Comparison of ENCODE assay signal across 9 cellular contexts in the genomic region with DNA sequence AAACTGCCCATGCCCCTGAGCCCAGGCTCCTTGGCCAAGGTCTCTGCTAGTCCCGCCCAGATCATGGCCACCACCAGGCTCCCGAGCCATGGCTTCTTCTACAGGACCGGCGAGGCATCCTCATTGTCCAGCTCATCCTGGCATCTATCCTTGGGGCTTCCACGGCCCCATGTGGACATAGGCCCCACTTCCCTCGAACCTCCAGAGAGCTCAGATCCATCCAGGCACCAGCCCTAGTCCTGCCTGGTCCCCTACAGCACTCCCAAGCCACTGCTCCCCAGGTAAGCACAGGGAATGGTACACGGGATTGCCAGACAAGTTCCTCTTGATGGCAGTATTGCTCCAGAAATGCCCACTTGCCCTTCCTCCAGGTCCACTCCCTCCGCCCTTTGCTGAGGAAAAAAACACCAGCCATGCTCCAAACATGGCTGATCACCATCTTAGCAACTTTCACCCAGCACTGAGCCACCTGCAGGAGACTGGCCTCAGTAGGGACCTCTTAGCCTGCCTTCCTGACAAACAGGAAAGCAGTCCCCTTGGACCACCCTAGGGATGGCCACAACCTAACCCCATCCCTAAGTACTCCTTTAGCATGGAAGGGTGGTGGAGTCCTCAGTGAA.
A peak's percentile ranks its signal among the peaks of the same experiment; 100 is the strongest.
DNase-seq lines count a peak whose midpoint lies in the region; ATAC-seq and TF ChIP-seq lines count a peak whose summit lies in the region.
"Had no signal": no experiment of that assay in that cellular context is flagged by ENCODE, and none has a peak within 500 bp of the region (broad histone marks: within the 10 kb centered on the region; RNA-seq: fewer than 3 reads in every experiment).

No MANE protein-coding gene starts in this region.

- TF ChIP-seq EP300 in stomach (IDR thresholded peaks at IDR 0.05), result no peak

- peaks cover 13% of the 10 kb centered on the region for H3K27me3 Mint-ChIP-seq in endothelial cell (ENCODE audit: unreplicated experiment)
- H3K27me3 Mint-ChIP-seq in activated naive CD4-positive, alpha-beta T cell treated with anti-CD3 and anti-CD28 coated beads for 36 hours (ENCODE audit: low read depth), result no peaks in the 10 kb centered on the region

- ATAC-seq in HG03045 (IDR thresholded peaks at IDR 0.05; ENCODE audit: unreplicated experiment), result peak; percentile 74
- ATAC-seq: CD8-positive, alpha-beta T cell had no signal

- H3K9me3 Mint-ChIP-seq in endothelial cell (ENCODE audit: unreplicated experiment), result no peaks in the 10 kb centered on the region
- H3K9me3 Mint-ChIP-seq in activated naive CD4-positive, alpha-beta T cell treated with anti-CD3 and anti-CD28 coated beads for 36 hours, result no peaks in the 10 kb centered on the region
- H3K9me3 Mint-ChIP-seq: CD8-positive, alpha-beta T cell had no signal

- peaks cover 0 to 22% (median 7%) of the 10 kb centered on the region in 4 donors for H3K9me3 ChIP-seq in stomach

- TF ChIP-seq POLR2A in stomach (IDR thresholded peaks at IDR 0.05), result no peak

- no peaks in the 10 kb centered on the region for H3K36me3 ChIP-seq in stomach

- 62 to 94% (median 79%) methylated on average over 2 to 8 of the region's 8 CpGs for WGBS in stomach, 5 donors

- no peaks in the 10 kb centered on the region for H3K36me3 Mint-ChIP-seq in endothelial cell (ENCODE audit: low read depth, unreplicated experiment)
- H3K36me3 Mint-ChIP-seq in activated naive CD4-positive, alpha-beta T cell treated with anti-CD3 and anti-CD28 coated beads for 36 hours (ENCODE audit: low read depth), result no peaks in the 10 kb centered on the region
- H3K36me3 Mint-ChIP-seq: CD8-positive, alpha-beta T cell had no signal

- H3K27ac ChIP-seq in stomach, result no peak overlapping the region

- intact Hi-C loops in stomach (cut with DNase I; ENCODE audit: low total_unique reads), result no loop called here
- intact Hi-C loops in activated naive CD4-positive, alpha-beta T cell treated with anti-CD3 and anti-CD28 coated beads for 36 hours (cut with micrococcal nuclease), result no loop called here

- H3K4me3 ChIP-seq in stomach, result no peak overlapping the region

- TF ChIP-seq CTCF in endothelial cell (IDR thresholded peaks at IDR 0.05; ENCODE audit: unreplicated experiment) (no peak), stomach (IDR thresholded peaks at IDR 0.05) (peak in 3 of 7 experiments; percentile 6 to 57 (median 37))

- no peak overlapping the region for H3K4me3 Mint-ChIP-seq in endothelial cell (ENCODE audit: unreplicated experiment)
- no peak overlapping the region for H3K4me3 Mint-ChIP-seq in activated naive CD4-positive, alpha-beta T cell treated with anti-CD3 and anti-CD28 coated beads for 36 hours
- H3K4me3 Mint-ChIP-seq: CD8-positive, alpha-beta T cell had no signal

- peaks cover 0 to 10% (median 4%) of the 10 kb centered on the region in 4 donors for H3K4me1 ChIP-seq in stomach

- peaks cover 10% of the 10 kb centered on the region for H3K4me1 Mint-ChIP-seq in endothelial cell (ENCODE audit: unreplicated experiment)
- no peaks in the 10 kb centered on the region for H3K4me1 Mint-ChIP-seq in activated naive CD4-positive, alpha-beta T cell treated with anti-CD3 and anti-CD28 coated beads for 36 hours (ENCODE audit: low read depth)

- peak; percentile 41 for DNase-seq in activated gamma-delta T cell treated with Interleukin-2 at 50 U/mL for 16 hours
- no peak for DNase-seq in activated gamma-delta T cell (lab: John Stamatoyannopoulos, UW)
- DNase-seq in NCI-H524 treated with DMSO at 0.1 percent for 48 hours (lab: John Stamatoyannopoulos, UW), result peak; percentile 19
- DNase-seq in endothelial cell (ENCODE audit: low spot score), result peak; percentile 15
- DNase-seq in stomach, result peak; percentile 92
- no peak for DNase-seq in AG08395 (ENCODE audit: low spot score)
- no peak for DNase-seq in activated naive CD4-positive, alpha-beta T cell treated with anti-CD3 and anti-CD28 coated beads for 36 hours

- no peak overlapping the region for H3K27ac Mint-ChIP-seq in endothelial cell (ENCODE audit: unreplicated experiment)
- no peak overlapping the region for H3K27ac Mint-ChIP-seq in activated naive CD4-positive, alpha-beta T cell treated with anti-CD3 and anti-CD28 coated beads for 36 hours
- H3K27ac Mint-ChIP-seq: CD8-positive, alpha-beta T cell had no signal

- CTCF ChIA-PET in activated naive CD4-positive, alpha-beta T cell treated with anti-CD3 and anti-CD28 coated beads for 36 hours (lab: Charles Lee), result no interaction called here

- H3K27me3 ChIP-seq in stomach, result no peaks in the 10 kb centered on the region

Comparison
In these comparisons a context has a peak if more than half of its experiments do, and no peak if none do; other contexts are left out.
1. DNase-seq: peak in activated gamma-delta T cell treated with Interleukin-2 at 50 U/mL for 16 hours (single experiment), NCI-H524 treated with DMSO at 0.1 percent for 48 hours (single experiment), endothelial cell (single experiment) and stomach (single experiment); none in activated gamma-delta T cell (single experiment), AG08395 (single experiment) and activated naive CD4-positive, alpha-beta T cell treated with anti-CD3 and anti-CD28 coated beads for 36 hours (single experiment).